ENCODE assay signal across 1 cellular context in the genomic region with DNA sequence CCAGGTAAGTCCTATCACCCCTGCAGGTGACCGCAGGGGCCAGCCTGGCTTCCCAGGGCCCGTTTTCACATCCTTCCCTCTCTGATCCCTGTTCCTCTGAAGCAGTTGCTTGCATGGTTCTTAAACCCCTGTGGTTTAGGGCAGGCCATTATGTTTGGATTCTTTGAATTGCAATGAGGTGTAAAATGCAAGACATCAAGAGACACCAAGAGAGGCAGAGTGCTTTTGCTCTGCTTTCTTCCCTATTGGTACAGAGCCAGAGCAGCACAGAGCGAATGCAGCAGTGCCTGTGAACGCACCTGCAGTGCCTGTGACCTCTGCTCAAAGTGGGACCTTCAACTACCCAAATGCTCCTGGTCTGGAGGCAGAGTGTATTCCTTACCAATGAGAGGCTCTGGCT.
TF ChIP-seq lines count a peak whose summit lies in the region.

No MANE protein-coding gene starts in this region.

TF ChIP-seq in GM23338, 12 proteins besides CTCF, POLR2A, EP300 and RAD21 (continued from another document):
- no peak for TF ChIP-seq POLR2AphosphoS5 (IDR thresholded peaks at IDR 0.05; ENCODE audit: low read depth)
- TF ChIP-seq NANOG (IDR thresholded peaks at IDR 0.05; ENCODE audit: borderline replicate concordance) = no peak
- TF ChIP-seq ZNF331 (CRISPR knock-in tag; IDR thresholded peaks at IDR 0.05; ENCODE audit: low read depth) = no peak
- TF ChIP-seq, protein P1, sequence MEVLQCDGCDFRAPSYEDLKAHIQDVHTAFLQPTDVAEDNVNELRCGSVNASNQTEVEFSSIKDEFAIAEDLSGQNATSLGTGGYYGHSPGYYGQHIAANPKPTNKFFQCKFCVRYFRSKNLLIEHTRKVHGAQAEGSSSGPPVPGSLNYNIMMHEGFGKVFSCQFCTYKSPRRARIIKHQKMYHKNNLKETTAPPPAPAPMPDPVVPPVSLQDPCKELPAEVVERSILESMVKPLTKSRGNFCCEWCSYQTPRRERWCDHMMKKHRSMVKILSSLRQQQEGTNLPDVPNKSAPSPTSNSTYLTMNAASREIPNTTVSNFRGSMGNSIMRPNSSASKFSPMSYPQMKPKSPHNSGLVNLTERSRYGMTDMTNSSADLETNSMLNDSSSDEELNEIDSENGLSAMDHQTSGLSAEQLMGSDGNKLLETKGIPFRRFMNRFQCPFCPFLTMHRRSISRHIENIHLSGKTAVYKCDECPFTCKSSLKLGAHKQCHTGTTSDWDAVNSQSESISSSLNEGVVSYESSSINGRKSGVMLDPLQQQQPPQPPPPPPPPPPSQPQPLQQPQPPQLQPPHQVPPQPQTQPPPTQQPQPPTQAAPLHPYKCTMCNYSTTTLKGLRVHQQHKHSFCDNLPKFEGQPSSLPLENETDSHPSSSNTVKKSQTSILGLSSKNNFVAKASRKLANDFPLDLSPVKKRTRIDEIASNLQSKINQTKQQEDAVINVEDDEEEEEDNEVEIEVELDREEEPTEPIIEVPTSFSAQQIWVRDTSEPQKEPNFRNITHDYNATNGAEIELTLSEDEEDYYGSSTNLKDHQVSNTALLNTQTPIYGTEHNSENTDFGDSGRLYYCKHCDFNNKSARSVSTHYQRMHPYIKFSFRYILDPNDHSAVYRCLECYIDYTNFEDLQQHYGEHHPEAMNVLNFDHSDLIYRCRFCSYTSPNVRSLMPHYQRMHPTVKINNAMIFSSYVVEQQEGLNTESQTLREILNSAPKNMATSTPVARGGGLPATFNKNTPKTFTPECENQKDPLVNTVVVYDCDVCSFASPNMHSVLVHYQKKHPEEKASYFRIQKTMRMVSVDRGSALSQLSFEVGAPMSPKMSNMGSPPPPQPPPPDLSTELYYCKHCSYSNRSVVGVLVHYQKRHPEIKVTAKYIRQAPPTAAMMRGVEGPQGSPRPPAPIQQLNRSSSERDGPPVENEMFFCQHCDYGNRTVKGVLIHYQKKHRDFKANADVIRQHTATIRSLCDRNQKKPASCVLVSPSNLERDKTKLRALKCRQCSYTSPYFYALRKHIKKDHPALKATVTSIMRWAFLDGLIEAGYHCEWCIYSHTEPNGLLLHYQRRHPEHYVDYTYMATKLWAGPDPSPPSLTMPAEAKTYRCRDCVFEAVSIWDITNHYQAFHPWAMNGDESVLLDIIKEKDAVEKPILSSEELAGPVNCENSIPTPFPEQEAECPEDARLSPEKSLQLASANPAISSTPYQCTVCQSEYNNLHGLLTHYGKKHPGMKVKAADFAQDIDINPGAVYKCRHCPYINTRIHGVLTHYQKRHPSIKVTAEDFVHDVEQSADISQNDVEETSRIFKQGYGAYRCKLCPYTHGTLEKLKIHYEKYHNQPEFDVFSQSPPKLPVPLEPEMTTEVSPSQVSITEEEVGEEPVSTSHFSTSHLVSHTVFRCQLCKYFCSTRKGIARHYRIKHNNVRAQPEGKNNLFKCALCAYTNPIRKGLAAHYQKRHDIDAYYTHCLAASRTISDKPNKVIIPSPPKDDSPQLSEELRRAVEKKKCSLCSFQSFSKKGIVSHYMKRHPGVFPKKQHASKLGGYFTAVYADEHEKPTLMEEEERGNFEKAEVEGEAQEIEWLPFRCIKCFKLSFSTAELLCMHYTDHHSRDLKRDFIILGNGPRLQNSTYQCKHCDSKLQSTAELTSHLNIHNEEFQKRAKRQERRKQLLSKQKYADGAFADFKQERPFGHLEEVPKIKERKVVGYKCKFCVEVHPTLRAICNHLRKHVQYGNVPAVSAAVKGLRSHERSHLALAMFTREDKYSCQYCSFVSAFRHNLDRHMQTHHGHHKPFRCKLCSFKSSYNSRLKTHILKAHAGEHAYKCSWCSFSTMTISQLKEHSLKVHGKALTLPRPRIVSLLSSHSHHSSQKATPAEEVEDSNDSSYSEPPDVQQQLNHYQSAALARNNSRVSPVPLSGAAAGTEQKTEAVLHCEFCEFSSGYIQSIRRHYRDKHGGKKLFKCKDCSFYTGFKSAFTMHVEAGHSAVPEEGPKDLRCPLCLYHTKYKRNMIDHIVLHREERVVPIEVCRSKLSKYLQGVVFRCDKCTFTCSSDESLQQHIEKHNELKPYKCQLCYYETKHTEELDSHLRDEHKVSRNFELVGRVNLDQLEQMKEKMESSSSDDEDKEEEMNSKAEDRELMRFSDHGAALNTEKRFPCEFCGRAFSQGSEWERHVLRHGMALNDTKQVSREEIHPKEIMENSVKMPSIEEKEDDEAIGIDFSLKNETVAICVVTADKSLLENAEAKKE (CRISPR knock-in tag; IDR thresholded peaks at IDR 0.05) = no peak
- TF ChIP-seq ZNF114 (CRISPR knock-in tag; IDR thresholded peaks at IDR 0.05) = no peak
- no peak for TF ChIP-seq STAT1 (IDR thresholded peaks at IDR 0.05; ENCODE audit: unreplicated experiment)
- TF ChIP-seq EZH2 (IDR thresholded peaks at IDR 0.05; ENCODE audit: low read depth, unreplicated experiment) = no peak
- TF ChIP-seq, protein P2, sequence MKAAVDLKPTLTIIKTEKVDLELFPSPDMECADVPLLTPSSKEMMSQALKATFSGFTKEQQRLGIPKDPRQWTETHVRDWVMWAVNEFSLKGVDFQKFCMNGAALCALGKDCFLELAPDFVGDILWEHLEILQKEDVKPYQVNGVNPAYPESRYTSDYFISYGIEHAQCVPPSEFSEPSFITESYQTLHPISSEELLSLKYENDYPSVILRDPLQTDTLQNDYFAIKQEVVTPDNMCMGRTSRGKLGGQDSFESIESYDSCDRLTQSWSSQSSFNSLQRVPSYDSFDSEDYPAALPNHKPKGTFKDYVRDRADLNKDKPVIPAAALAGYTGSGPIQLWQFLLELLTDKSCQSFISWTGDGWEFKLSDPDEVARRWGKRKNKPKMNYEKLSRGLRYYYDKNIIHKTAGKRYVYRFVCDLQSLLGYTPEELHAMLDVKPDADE (IDR thresholded peaks at IDR 0.05) = no peak
TF ChIP-seq in GM23338: peak in this region for 0.
